Comparison of ENCODE assay signal across 20 cellular contexts in the genomic region with DNA sequence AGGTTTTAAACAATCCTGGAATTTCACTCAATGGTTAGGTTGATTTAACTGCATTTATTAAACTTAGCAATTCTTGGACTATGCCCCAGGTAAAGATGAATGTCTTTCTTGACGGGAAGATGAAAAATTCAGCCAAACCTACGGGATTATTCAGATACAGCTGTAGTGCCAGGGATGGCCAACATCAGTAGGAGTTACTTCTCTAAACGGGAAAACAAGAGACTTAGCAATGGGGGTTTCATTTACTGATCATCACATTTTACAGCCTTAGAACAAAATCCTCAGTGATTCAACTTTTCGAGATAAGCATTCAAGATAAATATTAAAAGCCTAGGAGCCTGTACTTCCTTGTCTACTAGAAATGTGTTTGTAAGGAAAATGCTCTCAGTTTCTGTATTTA. TPM values are rescaled to one million over a fixed set of nuclear protein-coding genes. Genes with fewer than 3 reads are reported as not detected.
DNase-seq lines count a peak whose midpoint lies in the region; ATAC-seq and TF ChIP-seq lines count a peak whose summit lies in the region.
"Had no signal": no experiment of that assay in that cellular context is flagged by ENCODE, and none has a peak within 500 bp of the region (broad histone marks: within the 10 kb centered on the region; RNA-seq: fewer than 3 reads in every experiment).

No MANE protein-coding gene starts in this region.

- peaks cover 16% of the 10 kb centered on the region for H3K4me1 ChIP-seq in osteoblast (ENCODE audit: insufficient read depth, low read length)
- H3K4me1 ChIP-seq: BE2C, Caco-2 had no signal

- H3K27me3 Mint-ChIP-seq in dendritic cell treated with granulocyte-macrophage colony-stimulating factor and Interleukin-4, amounts not matched to agents 40 ng/mL and 50 ng/mL, for 4 days, result peaks cover 22% of the 10 kb centered on the region
- H3K27me3 Mint-ChIP-seq in neural crest cell (ENCODE audit: low read depth), result no peaks in the 10 kb centered on the region

- H3K79me2 ChIP-seq in osteoblast (ENCODE audit: insufficient read depth, low read length), result no peaks in the 10 kb centered on the region

- H3K9me3 Mint-ChIP-seq in dendritic cell treated with granulocyte-macrophage colony-stimulating factor and Interleukin-4, amounts not matched to agents 40 ng/mL and 50 ng/mL, for 4 days, result no peaks in the 10 kb centered on the region
- peaks cover 3% of the 10 kb centered on the region for H3K9me3 Mint-ChIP-seq in neural crest cell
- H3K9me3 Mint-ChIP-seq: CD4-positive, alpha-beta T cell; GM23338 had no signal

- TF ChIP-seq CTCF in NB4 (IDR thresholded peaks at IDR 0.05; ENCODE audit: low read depth, low read length) (no peak), neural crest cell (conservative IDR thresholded peaks at IDR 0.05) (no peak), osteoblast (IDR thresholded peaks at IDR 0.05; ENCODE audit: extremely low read depth, low read depth, low read length) (no peak)

- H3K9me3 ChIP-seq in osteoblast (ENCODE audit: low read depth, low read length), result no peaks in the 10 kb centered on the region
- H3K9me3 ChIP-seq: BE2C, Caco-2 had no signal

- no peak overlapping the region for H3K4me2 ChIP-seq in osteoblast (ENCODE audit: insufficient read depth, low read length)
- H3K4me2 ChIP-seq: GM23338 had no signal

- ATAC-seq in HG03135 (IDR thresholded peaks at IDR 0.05; ENCODE audit: unreplicated experiment), result no peak
- ATAC-seq: GM23338, HCT116, HepG2 had no signal

- H3K4me1 Mint-ChIP-seq in dendritic cell treated with granulocyte-macrophage colony-stimulating factor and Interleukin-4, amounts not matched to agents 40 ng/mL and 50 ng/mL, for 4 days (ENCODE audit: low read depth), result peaks cover 46% of the 10 kb centered on the region
- H3K4me1 Mint-ChIP-seq in neural crest cell, result no peaks in the 10 kb centered on the region
- H3K4me1 Mint-ChIP-seq: GM23338 had no signal

- peak overlapping the region; percentile 9 for H3K27ac Mint-ChIP-seq in dendritic cell treated with granulocyte-macrophage colony-stimulating factor and Interleukin-4, amounts not matched to agents 40 ng/mL and 50 ng/mL, for 4 days
- H3K27ac Mint-ChIP-seq in neural crest cell (ENCODE audit: unreplicated experiment), result peak overlapping the region; percentile 64
- H3K27ac Mint-ChIP-seq: CD4-positive, alpha-beta T cell; GM23338 had no signal

- H3K36me3 Mint-ChIP-seq in dendritic cell treated with granulocyte-macrophage colony-stimulating factor and Interleukin-4, amounts not matched to agents 40 ng/mL and 50 ng/mL, for 4 days (ENCODE audit: low read depth), result no peaks in the 10 kb centered on the region
- H3K36me3 Mint-ChIP-seq in neural crest cell (ENCODE audit: low read depth), result peaks cover 30% of the 10 kb centered on the region

- H3K36me3 ChIP-seq in osteoblast (ENCODE audit: insufficient read depth, low read length), result no peaks in the 10 kb centered on the region

- H3K27me3 ChIP-seq in osteoblast (ENCODE audit: insufficient read depth, low read length), result no peaks in the 10 kb centered on the region
- H3K27me3 ChIP-seq: BE2C had no signal

- no peak overlapping the region for H3K27ac ChIP-seq in osteoblast (ENCODE audit: low read depth, low read length)

- intact Hi-C loops in dendritic cell treated with granulocyte-macrophage colony-stimulating factor and Interleukin-4, amounts not matched to agents 40 ng/mL and 50 ng/mL, for 4 days (cut with micrococcal nuclease), result no loop called here

- H3K4me3 ChIP-seq in NB4 (ENCODE audit: low read depth, low read length) (no peak overlapping the region), osteoblast (ENCODE audit: insufficient read depth, low read length) (no peak overlapping the region)
- H3K4me3 ChIP-seq: GM23338 had no signal

- no peak for TF ChIP-seq POLR2A in NB4 (IDR thresholded peaks at IDR 0.05; ENCODE audit: extremely low read depth, insufficient read length)

- no peak overlapping the region for H2AFZ ChIP-seq in osteoblast (ENCODE audit: low read length)
- H2AFZ ChIP-seq: GM23338 had no signal

- H3K4me3 Mint-ChIP-seq in dendritic cell treated with granulocyte-macrophage colony-stimulating factor and Interleukin-4, amounts not matched to agents 40 ng/mL and 50 ng/mL, for 4 days, result no peak overlapping the region
- no peak overlapping the region for H3K4me3 Mint-ChIP-seq in neural crest cell
- H3K4me3 Mint-ChIP-seq: CD4-positive, alpha-beta T cell; GM23338 had no signal

- peak; percentile 31 for DNase-seq in EH (ENCODE audit: low read depth)
- peak; percentile 8 for DNase-seq in NB4 (ENCODE audit: low read depth)
- DNase-seq in neural crest cell (ENCODE audit: low read depth, low spot score), result no peak
- no peak for DNase-seq in RPMI8226
- no peak for DNase-seq in islet precursor cell
- DNase-seq in osteoblast (ENCODE audit: insufficient read length, low spot score, missing footprints), result no peak
- DNase-seq: BE2C; Caco-2; CD4-positive, alpha-beta T cell; NCI-H1092; NCI-H146; NCI-H2081; NCI-H2171 treated with DMSO at 0.1 percent for 48 hours; NCI-H446 treated with DMSO at 0.1 percent for 48 hours; SHP77 treated with DMSO at 0.1 percent for 48 hours had no signal

- no peaks in the 10 kb centered on the region for H4K20me1 ChIP-seq in osteoblast (ENCODE audit: insufficient read depth, low read length)

RNA-seq across cellular contexts. Expression of gene S1PR3, which starts 46.1 kb away (rescaled TPM):
- 7.5 and 7.9 TPM in 2 replicates for total RNA-seq in neural crest cell
- 2.7 and 3.3 TPM in 2 replicates for total RNA-seq in osteoblast

Comparison
In these comparisons a context has a peak if more than half of its experiments do, and no peak if none do; other contexts are left out.
1. DNase-seq: peak in EH (single experiment) and NB4 (single experiment); none in neural crest cell (single experiment), RPMI8226 (single experiment), islet precursor cell (single experiment) and osteoblast (single experiment).